16 cellular contexts compared by ENCODE assay signal in the genomic region with DNA sequence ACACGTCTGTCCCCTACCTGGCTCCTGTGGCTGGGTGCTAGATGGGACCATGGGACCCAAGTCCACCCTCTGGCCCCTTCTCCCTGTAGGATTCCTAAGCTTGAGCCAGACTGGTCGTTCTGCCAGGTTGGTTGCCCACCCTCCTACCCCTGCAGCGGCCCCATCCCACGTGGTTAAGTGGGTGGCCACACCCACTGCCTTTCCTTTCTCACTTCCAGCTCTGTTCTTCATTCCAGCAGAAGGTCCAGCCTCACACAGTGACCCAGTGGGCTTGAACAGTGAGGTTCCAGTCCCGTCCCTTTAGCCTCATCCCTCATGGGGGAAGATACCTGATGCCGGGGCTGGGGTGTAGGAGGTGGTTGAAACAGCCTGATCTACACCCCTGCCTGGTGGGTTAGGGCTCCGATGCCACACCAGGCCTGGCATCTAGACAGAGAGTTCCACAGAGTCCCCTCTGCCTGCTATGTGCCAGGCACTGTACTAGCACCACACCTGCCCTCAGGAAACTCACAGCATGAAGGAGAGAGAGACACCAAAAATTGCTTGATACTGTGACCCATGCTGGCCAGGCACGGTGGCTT.
"Had no signal": no experiment of that assay in that cellular context is flagged by ENCODE, and none has a peak within 500 bp of the region (broad histone marks: within the 10 kb centered on the region; RNA-seq: fewer than 3 reads in every experiment).

No MANE protein-coding gene starts in this region.

- H3K4me3 Mint-ChIP-seq: activated B cell treated with CpG ODN at 0.5 μM for 24 hours; activated CD8-positive, alpha-beta T cell treated with anti-CD3 and anti-CD28 coated beads for 36 hours; activated naive CD4-positive, alpha-beta T cell treated with anti-CD3 and anti-CD28 coated beads for 36 hours; activated naive CD8-positive, alpha-beta T cell treated with anti-CD3 and anti-CD28 coated beads, Interleukin-2, amount 50 U/mL, for 24 hours; activated T-cell treated with anti-CD3 and anti-CD28 coated beads, Interleukin-2, amount 50 U/mL, for 24 hours; nephron progenitor cell; T-helper 2 cell treated with Interferon-gamma antibody and Interleukin-4, amounts not matched to agents 5 μg/mL and 100 μg/mL, for 36 hours had no signal

- H3K27me3 Mint-ChIP-seq: activated B cell treated with CpG ODN at 0.5 μM for 24 hours; activated naive CD8-positive, alpha-beta T cell treated with anti-CD3 and anti-CD28 coated beads, Interleukin-2, amount 50 U/mL, for 24 hours; activated T-cell treated with anti-CD3 and anti-CD28 coated beads, Interleukin-2, amount 50 U/mL, for 24 hours had no signal

- ATAC-seq: activated CD8-positive, alpha-beta T cell treated with anti-CD3 and anti-CD28 coated beads for 36 hours; activated naive CD8-positive, alpha-beta T cell treated with anti-CD3 and anti-CD28 coated beads, Interleukin-2, amount 50 U/mL, for 24 hours had no signal

- H3K9me3 Mint-ChIP-seq: activated B cell treated with CpG ODN at 0.5 μM for 24 hours; activated CD8-positive, alpha-beta T cell treated with anti-CD3 and anti-CD28 coated beads for 36 hours; activated naive CD4-positive, alpha-beta T cell treated with anti-CD3 and anti-CD28 coated beads for 36 hours; activated naive CD8-positive, alpha-beta T cell treated with anti-CD3 and anti-CD28 coated beads, Interleukin-2, amount 50 U/mL, for 24 hours; activated T-cell treated with anti-CD3 and anti-CD28 coated beads, Interleukin-2, amount 50 U/mL, for 24 hours; T-helper 2 cell treated with Interferon-gamma antibody and Interleukin-4, amounts not matched to agents 5 μg/mL and 100 μg/mL, for 36 hours had no signal

- H3K9me3 ChIP-seq: thyroid gland had no signal

- H3K36me3 ChIP-seq: thyroid gland had no signal

- H3K27ac Mint-ChIP-seq: activated B cell treated with CpG ODN at 0.5 μM for 24 hours; activated CD8-positive, alpha-beta T cell treated with anti-CD3 and anti-CD28 coated beads for 36 hours; activated naive CD4-positive, alpha-beta T cell treated with anti-CD3 and anti-CD28 coated beads for 36 hours; activated naive CD8-positive, alpha-beta T cell treated with anti-CD3 and anti-CD28 coated beads, Interleukin-2, amount 50 U/mL, for 24 hours; activated T-cell treated with anti-CD3 and anti-CD28 coated beads, Interleukin-2, amount 50 U/mL, for 24 hours; nephron progenitor cell; T-helper 2 cell treated with Interferon-gamma antibody and Interleukin-4, amounts not matched to agents 5 μg/mL and 100 μg/mL, for 36 hours had no signal

- H3K4me3 ChIP-seq: thyroid gland had no signal

- H3K4me1 Mint-ChIP-seq: activated B cell treated with CpG ODN at 0.5 μM for 24 hours; activated naive CD8-positive, alpha-beta T cell treated with anti-CD3 and anti-CD28 coated beads, Interleukin-2, amount 50 U/mL, for 24 hours had no signal

- H3K27ac ChIP-seq: thyroid gland had no signal

- H3K27me3 ChIP-seq: thyroid gland had no signal

- DNase-seq: activated B cell treated with CpG ODN at 0.5 μM for 24 hours; activated CD4-positive, alpha-beta T cell treated with anti-CD3 and anti-CD28 coated beads for 4 hours; activated CD8-positive, alpha-beta T cell treated with anti-CD3 and anti-CD28 coated beads for 36 hours; activated naive CD4-positive, alpha-beta T cell treated with anti-CD3 and anti-CD28 coated beads for 36 hours; activated naive CD8-positive, alpha-beta T cell treated with anti-CD3 and anti-CD28 coated beads, Interleukin-2, amount 50 U/mL, for 24 hours; activated T-cell treated with anti-CD3 and anti-CD28 coated beads, Interleukin-2, amount 50 U/mL, for 24 hours; aorta; effector CD4-positive, alpha-beta T cell; nephron progenitor cell; nucleus accumbens; retina; stimulated activated CD4-positive, alpha-beta T cell treated with anti-CD3 and anti-CD28 coated beads, Interleukin-12 subunit alpha, Interleukin-12 subunit beta, amount 100 ng/mL, for 4 hours; stimulated activated CD4-positive, alpha-beta T cell treated with anti-CD3 and anti-CD28 coated beads, Interleukin-1b, Interleukin-23, amount 100 ng/mL, for 48 hours; stimulated activated naive CD4-positive, alpha-beta T cell treated with Interleukin-2 at 50 U/mL for 16 hours; thyroid gland had no signal

- H3K4me1 ChIP-seq: thyroid gland had no signal
